Comparison of ENCODE assay signal across 1 cellular context in genomic region chr15:68228143-68228970, GRCh38.
TF ChIP-seq lines count a peak whose summit lies in the region.

No MANE protein-coding gene starts in this region.

TF ChIP-seq in HepG2, 621 proteins besides CTCF, POLR2A, EP300 and RAD21 (continued from another document):
- TF ChIP-seq ZNF512 (CRISPR knock-in tag; IDR thresholded peaks at IDR 0.05): no peak
- no peak for TF ChIP-seq ZNF326 (CRISPR knock-in tag; IDR thresholded peaks at IDR 0.05; ENCODE audit: borderline replicate concordance)
- no peak for TF ChIP-seq HMGA1 (CRISPR knock-in tag; conservative IDR thresholded peaks at IDR 0.05)
- TF ChIP-seq ZNF512B (CRISPR knock-in tag; IDR thresholded peaks at IDR 0.05; ENCODE audit: borderline replicate concordance): no peak
- TF ChIP-seq ZBTB39 (CRISPR knock-in tag; IDR thresholded peaks at IDR 0.05): 0 out of 2 replicates have a peak, but pooled peaks have one; percentile 10
